Comparison of ENCODE assay signal across 8 cellular contexts in genomic region chr9:21465859-21466518, GRCh38. TPM values are rescaled to one million over a fixed set of nuclear protein-coding genes. Genes with fewer than 3 reads are reported as not detected.
DNase-seq lines count a peak whose midpoint lies in the region; ATAC-seq and TF ChIP-seq lines count a peak whose summit lies in the region.

No MANE protein-coding gene starts in this region.

- H3K9me2 ChIP-seq in OCI-LY7 (ENCODE audit: insufficient read depth, low read length) = no peaks in the 10 kb centered on the region

- H3K4me2 ChIP-seq in DND-41 (ENCODE audit: insufficient read depth, low read length) (no peak overlapping the region), OCI-LY7 (ENCODE audit: low read length) (no peak overlapping the region)

- peak; percentile 61; the same call in 2 of the 3 replicates for ATAC-seq in DND-41 (ENCODE audit: insufficient read depth, low read depth)
- ATAC-seq in HG02588 (IDR thresholded peaks at IDR 0.05; ENCODE audit: unreplicated experiment) = peak; percentile 80

- H3K9ac ChIP-seq in DND-41 (ENCODE audit: low read depth, low read length) = no peak overlapping the region

- POLR2A ChIA-PET in OCI-LY7 (lab: Charles Lee) = interaction anchor here (0.6 kb wide), 1 partner anchor 110 kb away, joined by 3 read pairs; no protein-coding TSS in a partner anchor

- intact Hi-C loops in OCI-LY7 (cut with micrococcal nuclease; ENCODE audit: unreplicated experiment) = loop anchor here (1.0 kb wide), 1 partner anchor 323 kb away; no protein-coding TSS in a partner anchor
- intact Hi-C loops in ovary (cut with DNase I) = no loop called here

- no peaks in the 10 kb centered on the region for H3K36me3 ChIP-seq in DND-41 (ENCODE audit: insufficient read depth, low read length)
- H3K36me3 ChIP-seq in OCI-LY7 (ENCODE audit: insufficient read depth, low read length) = no peaks in the 10 kb centered on the region
- H3K36me3 ChIP-seq in neutrophil = no peaks in the 10 kb centered on the region
- H3K36me3 ChIP-seq in ovary = no peaks in the 10 kb centered on the region

- H2AFZ ChIP-seq in DND-41 (ENCODE audit: low read depth, low read length) (no peak overlapping the region), OCI-LY7 (ENCODE audit: low read length) (no peak overlapping the region)

- DNase-seq in 8988T = peak; percentile 6
- DNase-seq in DND-41 = no peak
- DNase-seq in OCI-LY7 (ENCODE audit: low spot score) = peak; percentile 41
- peak; percentile 34 for DNase-seq in epidermal melanocyte (ENCODE audit: insufficient read length, low spot score)
- DNase-seq in DMS79 (lab: John Stamatoyannopoulos, UW) = no peak
- no peak for DNase-seq in ovary

- H3K79me2 ChIP-seq in DND-41 (ENCODE audit: insufficient read depth, low read length) (no peaks in the 10 kb centered on the region), OCI-LY7 (ENCODE audit: insufficient read depth, low read depth, low read length) (no peaks in the 10 kb centered on the region)

- CTCF ChIA-PET in OCI-LY7 (lab: Charles Lee; ENCODE audit: unreplicated experiment) = no interaction called here

- TF ChIP-seq CTCF in DND-41 (IDR thresholded peaks at IDR 0.05; ENCODE audit: borderline replicate concordance, extremely low read depth, low read length, poor library complexity, severe bottlenecking) (peak; percentile 69), OCI-LY7 (conservative IDR thresholded peaks at IDR 0.05; ENCODE audit: low read length) (peak; percentile 84), neutrophil (IDR thresholded peaks at IDR 0.05) (peak; percentile 15), ovary (IDR thresholded peaks at IDR 0.05) (no peak)

- BruUV-seq in OCI-LY7 (replicated peaks; lab: Mats Ljungman, UMichigan) = no TSS peak

- H4K20me1 ChIP-seq in DND-41 (ENCODE audit: insufficient read depth, low read length) = no peaks in the 10 kb centered on the region
- H4K20me1 ChIP-seq in OCI-LY7 (ENCODE audit: insufficient read depth, low read length) = no peaks in the 10 kb centered on the region

- no peak for TF ChIP-seq POLR2A in ovary (IDR thresholded peaks at IDR 0.05)

- H3K4me3 ChIP-seq in DND-41 (ENCODE audit: low read depth in 1 of 2, low read length in 2 of 2) = no peak overlapping the region
- no peak overlapping the region for H3K4me3 ChIP-seq in OCI-LY7 (ENCODE audit: low read depth, low read length, poor library complexity, severe bottlenecking)
- no peak overlapping the region for H3K4me3 ChIP-seq in neutrophil (ENCODE audit: low read depth in 1 of 2, low read length in 1 of 2)
- H3K4me3 ChIP-seq in ovary = no peak overlapping the region

- H3K4me1 ChIP-seq in DND-41 (ENCODE audit: insufficient read depth, low read length) (no peaks in the 10 kb centered on the region), OCI-LY7 (ENCODE audit: insufficient read depth, low read length, poor library complexity, severe bottlenecking) (no peaks in the 10 kb centered on the region), neutrophil (ENCODE audit: control insufficient read depth in 1 of 2, insufficient read depth in 1 of 2, low read depth in 1 of 2, low read length in 1 of 2) (no peaks in the 10 kb centered on the region), ovary (ENCODE audit: insufficient read depth) (no peaks in the 10 kb centered on the region)

- H3K27me3 ChIP-seq in DND-41 (ENCODE audit: insufficient read depth, low read length, poor library complexity) (peaks cover 3% of the 10 kb centered on the region), neutrophil (peaks cover 9% of the 10 kb centered on the region), ovary (no peaks in the 10 kb centered on the region)

- TF ChIP-seq EP300 in ovary (IDR thresholded peaks at IDR 0.05) = no peak

- H3K9me3 ChIP-seq in DND-41 (ENCODE audit: insufficient read depth, low read length, severe bottlenecking) (no peaks in the 10 kb centered on the region), OCI-LY7 (ENCODE audit: low read length) (no peaks in the 10 kb centered on the region), neutrophil (no peaks in the 10 kb centered on the region), ovary (peaks cover 0 to 4% of the 10 kb centered on the region in 2 donors)

- no peak overlapping the region for H3K27ac ChIP-seq in DND-41 (ENCODE audit: low read length)
- no peak overlapping the region for H3K27ac ChIP-seq in OCI-LY7 (ENCODE audit: low read depth, low read length, poor library complexity, severe bottlenecking)
- no peak overlapping the region for H3K27ac ChIP-seq in neutrophil
- H3K27ac ChIP-seq in ovary = no peak overlapping the region

RNA-seq across cellular contexts. Expression of gene IFNE, which starts 16.1 kb away (rescaled TPM):
- total RNA-seq in OCI-LY7 (2014; rRNA removed; shearing (Covaris generic)) = not detected in 2 replicates
- total RNA-seq in OCI-LY7 (2022) = not detected in 2 replicates
- total RNA-seq in ovary = under 1 TPM in 1 of 7 donors, not detected in 6; 0.34 TPM
- not detected for polyA plus RNA-seq in ovary

RNA-seq across cellular contexts. Expression of gene IFNA1, which starts 25.8 kb away (rescaled TPM):
- total RNA-seq in OCI-LY7 (2014; rRNA removed; shearing (Covaris generic)) = not detected in 2 replicates
- total RNA-seq in OCI-LY7 (2022) = not detected in 2 replicates
- total RNA-seq in ovary = not detected
- not detected for polyA plus RNA-seq in ovary

RNA-seq across cellular contexts. Expression of gene IFNA8, which starts 57.1 kb away (rescaled TPM):
- not detected in 2 replicates for total RNA-seq in OCI-LY7 (2014; rRNA removed; shearing (Covaris generic))
- not detected in 2 replicates for total RNA-seq in OCI-LY7 (2022)
- total RNA-seq in ovary = not detected
- not detected for polyA plus RNA-seq in ovary

Comparison
In these comparisons a context has a peak if more than half of its experiments do, and no peak if none do; other contexts are left out.
1. DNase-seq: peak in 8988T (single experiment), OCI-LY7 (single experiment) and epidermal melanocyte (single experiment); none in DND-41 (single experiment), DMS79 (single experiment) and ovary (0 of 5).
2. CTCF ChIP-seq: peak in DND-41 (single experiment), OCI-LY7 (single experiment) and neutrophil (single experiment); none in ovary (0 of 3).